ENCODE assay signal across 25 cellular contexts in the genomic region with DNA sequence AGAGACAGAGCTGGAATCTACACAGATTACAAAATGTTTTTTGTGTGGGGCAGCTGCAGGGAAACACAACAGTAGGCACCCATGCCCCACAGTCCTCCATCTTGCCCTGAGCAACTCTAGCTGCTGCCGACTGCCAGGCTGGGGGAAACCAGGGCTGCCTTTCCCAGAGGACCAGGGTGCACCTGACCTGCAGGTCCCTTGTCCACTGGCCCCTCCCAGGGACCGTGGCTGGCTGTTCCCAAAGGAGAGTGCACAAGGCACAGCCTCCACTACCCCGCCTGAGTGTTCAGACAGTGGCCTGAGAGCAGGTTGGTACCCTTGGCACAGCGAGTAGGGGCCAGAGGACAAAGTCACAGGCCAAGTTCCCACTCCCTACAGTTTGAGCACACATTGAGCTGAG.
"Had no signal": no experiment of that assay in that cellular context is flagged by ENCODE, and none has a peak within 500 bp of the region (broad histone marks: within the 10 kb centered on the region; RNA-seq: fewer than 3 reads in every experiment).

No MANE protein-coding gene starts in this region.

- H3K9me3 ChIP-seq: colonic mucosa, lower lobe of right lung, mucosa of descending colon had no signal

- H3K4me2 ChIP-seq: hepatocyte had no signal

- FAIRE-seq: endometrium, endothelial cell of umbilical vein, frontal cortex, islet of Langerhans, keratinocyte had no signal

- DNase-seq: cerebellar nuclear complex; colonic mucosa; cortex of kidney; effector CD8-positive, alpha-beta T cell; effector memory CD8-positive, alpha-beta T cell; endodermal cell; foreskin keratinocyte; heart left ventricle; hypothalamus; left cardiac atrium; left lung; left ventricle myocardium superior; lower lobe of right lung; mesendoderm; midbrain; mucosa of descending colon had no signal

- H3K27me3 ChIP-seq: colonic mucosa, foreskin keratinocyte, gastroesophageal sphincter, heart left ventricle, hepatocyte, left lung had no signal

- H3K4me3 ChIP-seq: colonic mucosa, esophagus muscularis mucosa, gastroesophageal sphincter, heart left ventricle, hepatocyte, left lung, lower lobe of right lung, mucosa of descending colon had no signal

- H3K9me3 Mint-ChIP-seq: endodermal cell had no signal

- H3K4me1 Mint-ChIP-seq: endodermal cell had no signal

- H3K79me2 ChIP-seq: hepatocyte had no signal

- H3K4me1 ChIP-seq: colonic mucosa, esophagus muscularis mucosa, foreskin keratinocyte, gastroesophageal sphincter, heart left ventricle, left lung, lower lobe of right lung had no signal

- H2AFZ ChIP-seq: hepatocyte had no signal

- H3K27ac ChIP-seq: colonic mucosa, esophagus muscularis mucosa, foreskin keratinocyte, gastroesophageal sphincter, heart left ventricle, hepatocyte, left lung, lower lobe of right lung had no signal

- ATAC-seq: effector memory CD8-positive, alpha-beta T cell; foreskin keratinocyte; gastroesophageal sphincter; heart left ventricle; left cardiac atrium; left lung; left ventricle myocardium superior; mucosa of descending colon had no signal

- H3K27me3 Mint-ChIP-seq: dendritic cell treated with granulocyte-macrophage colony-stimulating factor and Interleukin-4, amounts not matched to agents 40 ng/mL and 50 ng/mL, for 4 days had no signal

- H3K4me3 Mint-ChIP-seq: dendritic cell treated with granulocyte-macrophage colony-stimulating factor and Interleukin-4, amounts not matched to agents 40 ng/mL and 50 ng/mL, for 4 days; effector memory CD8-positive, alpha-beta T cell; endodermal cell had no signal

- H3K36me3 ChIP-seq: colonic mucosa, esophagus muscularis mucosa, gastroesophageal sphincter, heart left ventricle, left lung, lower lobe of right lung had no signal

- H3K27ac Mint-ChIP-seq: dendritic cell treated with granulocyte-macrophage colony-stimulating factor and Interleukin-4, amounts not matched to agents 40 ng/mL and 50 ng/mL, for 4 days; effector memory CD8-positive, alpha-beta T cell; endodermal cell had no signal
